20 cellular contexts compared by ENCODE assay signal in the genomic region with DNA sequence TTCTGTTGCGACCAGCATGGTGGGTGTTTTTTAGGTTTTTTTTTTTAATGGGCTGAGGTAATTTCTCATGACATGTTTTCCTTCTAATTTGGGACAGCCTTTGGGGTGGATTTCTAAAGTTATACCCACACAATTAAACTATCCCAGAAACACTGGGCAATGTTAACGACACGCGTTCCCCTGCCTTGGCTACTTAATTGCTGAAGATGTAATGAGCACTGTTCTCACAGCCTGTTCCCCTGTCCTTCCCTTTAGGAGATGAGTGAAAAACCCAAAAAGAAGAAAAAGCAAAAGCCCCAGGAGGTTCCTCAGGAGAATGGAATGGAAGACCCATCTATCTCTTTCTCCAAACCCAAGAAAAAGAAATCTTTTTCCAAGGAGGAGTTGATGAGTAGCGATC. TPM values are rescaled to one million over a fixed set of nuclear protein-coding genes. Genes with fewer than 3 reads are reported as not detected.
DNase-seq lines count a peak whose midpoint lies in the region; ATAC-seq, FAIRE-seq and TF ChIP-seq lines count a peak whose summit lies in the region.
"Had no signal": no experiment of that assay in that cellular context is flagged by ENCODE, and none has a peak within 500 bp of the region (broad histone marks: within the 10 kb centered on the region; RNA-seq: fewer than 3 reads in every experiment).

No MANE protein-coding gene starts in this region.

- H3K9ac ChIP-seq in SK-N-MC (ENCODE audit: insufficient read length): no peak overlapping the region
- H3K9ac ChIP-seq: BLaER1, GM23248 had no signal

- FAIRE-seq in A549 (lab: Jason Lieb, UNC): peak; percentile 73
- FAIRE-seq: GM12878, GM18507 had no signal

- H3K4me2 ChIP-seq in A549: no peak overlapping the region

- peaks cover 81% of the 10 kb centered on the region for H3K36me3 Mint-ChIP-seq in activated CD4-positive, alpha-beta memory T cell treated with anti-CD3 and anti-CD28 coated beads for 36 hours
- H3K36me3 Mint-ChIP-seq in activated CD4-positive, alpha-beta memory T cell treated with anti-CD3 and anti-CD28 coated beads, Interleukin-2, amount 10 ng/mL, durations not matched to agents 7 days and 5 days (ENCODE audit: low read depth): peaks cover 87% of the 10 kb centered on the region
- H3K36me3 Mint-ChIP-seq in memory B cell: peaks cover 58% of the 10 kb centered on the region

- no peak for TF ChIP-seq CTCF in A549 (IDR thresholded peaks at IDR 0.05)

- TF ChIP-seq EP300 in A549 (IDR thresholded peaks at IDR 0.05): no peak

- TF ChIP-seq RAD21 in A549 (conservative IDR thresholded peaks at IDR 0.05 in 1 of 2, IDR thresholded peaks at IDR 0.05 in 1 of 2): no peak

- peaks cover 28% of the 10 kb centered on the region for H3K4me1 ChIP-seq in A549

- peaks cover 81% of the 10 kb centered on the region for H3K36me3 ChIP-seq in SK-N-MC (ENCODE audit: insufficient read depth, low read length)

- ATAC-seq in A549 (no peak), memory B cell (ENCODE audit: low read depth) (no peak)

- DNase-seq in activated CD4-positive, alpha-beta memory T cell treated with anti-CD3 and anti-CD28 coated beads for 36 hours: no peak
- no peak for DNase-seq in activated CD4-positive, alpha-beta memory T cell treated with anti-CD3 and anti-CD28 coated beads, Interleukin-2, amount 10 ng/mL, durations not matched to agents 7 days and 5 days
- DNase-seq in A549 (ENCODE audit: low read depth in 1 of 2, low spot score in 1 of 2) (no peak), SK-N-MC (ENCODE audit: low read depth, low spot score) (no peak), memory B cell (ENCODE audit: low spot score in 2 of 2) (no peak), OCI-M1 (lab: John Stamatoyannopoulos, UW) (no peak), H4 (ENCODE audit: low spot score) (no peak)
- DNase-seq in activated CD4-positive, alpha-beta T cell treated with anti-CD3 and anti-CD28 coated beads for 4 hours: no peak
- DNase-seq: 8988T, GDM1, GM23248, KG1, NCI-H1048, NCI-H146, NCI-H2081 treated with DMSO at 0.1 percent for 48 hours, NCI-H510A treated with DMSO at 0.1 percent for 48 hours had no signal

- POLR2A ChIA-PET in activated CD4-positive, alpha-beta memory T cell treated with anti-CD3 and anti-CD28 coated beads for 36 hours (lab: Charles Lee): no interaction called here
- POLR2A ChIA-PET in activated CD4-positive, alpha-beta memory T cell treated with anti-CD3 and anti-CD28 coated beads, Interleukin-2, amount 10 ng/mL, durations not matched to agents 7 days and 5 days (lab: Charles Lee): interaction anchor here (0.6 to 1.4 kb wide), 2 partner anchors 104 to 134 kb away, joined by 3 read pairs; no protein-coding TSS in a partner anchor
- POLR2A ChIA-PET in A549 (lab: Yijun Ruan, JAX): no interaction called here

- TF ChIP-seq POLR2A in A549 (IDR thresholded peaks at IDR 0.05; ENCODE audit: low read length): no peak

- H3K27me3 Mint-ChIP-seq in activated CD4-positive, alpha-beta memory T cell treated with anti-CD3 and anti-CD28 coated beads for 36 hours: no peaks in the 10 kb centered on the region
- no peaks in the 10 kb centered on the region for H3K27me3 Mint-ChIP-seq in activated CD4-positive, alpha-beta memory T cell treated with anti-CD3 and anti-CD28 coated beads, Interleukin-2, amount 10 ng/mL, durations not matched to agents 7 days and 5 days
- H3K27me3 Mint-ChIP-seq in memory B cell: no peaks in the 10 kb centered on the region

- no peak overlapping the region for H3K4me3 Mint-ChIP-seq in activated CD4-positive, alpha-beta memory T cell treated with anti-CD3 and anti-CD28 coated beads for 36 hours
- H3K4me3 Mint-ChIP-seq in activated CD4-positive, alpha-beta memory T cell treated with anti-CD3 and anti-CD28 coated beads, Interleukin-2, amount 10 ng/mL, durations not matched to agents 7 days and 5 days: no peak overlapping the region
- H3K4me3 Mint-ChIP-seq in memory B cell: no peak overlapping the region

- H3K27ac ChIP-seq in A549 (no peak overlapping the region), SK-N-MC (peak overlapping the region; percentile 51)
- H3K27ac ChIP-seq: BLaER1, GM23248, SJSA1 had no signal

- no peak overlapping the region for H3K4me3 ChIP-seq in A549
- H3K4me3 ChIP-seq in SK-N-MC: no peak overlapping the region
- H3K4me3 ChIP-seq: BLaER1, GM12878, GM23248, SJSA1 had no signal

- intact Hi-C loops in activated CD4-positive, alpha-beta memory T cell treated with anti-CD3 and anti-CD28 coated beads for 36 hours (cut with micrococcal nuclease): no loop called here

- H3K4me1 Mint-ChIP-seq in activated CD4-positive, alpha-beta memory T cell treated with anti-CD3 and anti-CD28 coated beads for 36 hours (ENCODE audit: low read depth): peaks cover 52% of the 10 kb centered on the region
- peaks cover 67% of the 10 kb centered on the region for H3K4me1 Mint-ChIP-seq in activated CD4-positive, alpha-beta memory T cell treated with anti-CD3 and anti-CD28 coated beads, Interleukin-2, amount 10 ng/mL, durations not matched to agents 7 days and 5 days
- H3K4me1 Mint-ChIP-seq in memory B cell: peaks cover 22% of the 10 kb centered on the region

- CTCF ChIA-PET in activated CD4-positive, alpha-beta memory T cell treated with anti-CD3 and anti-CD28 coated beads for 36 hours (lab: Charles Lee): no interaction called here
- CTCF ChIA-PET in activated CD4-positive, alpha-beta memory T cell treated with anti-CD3 and anti-CD28 coated beads, Interleukin-2, amount 10 ng/mL, durations not matched to agents 7 days and 5 days (lab: Charles Lee): no interaction called here
- CTCF ChIA-PET in A549 (lab: Yijun Ruan, JAX): interaction anchor here (3.7 kb wide), 1 partner anchor 11 kb away, joined by 19 read pairs; no protein-coding TSS in a partner anchor

- no peaks in the 10 kb centered on the region for H3K9me3 ChIP-seq in A549
- H3K9me3 ChIP-seq in SK-N-MC (ENCODE audit: low read depth, low read length): no peaks in the 10 kb centered on the region
- H3K9me3 ChIP-seq: BLaER1, SJSA1 had no signal

- H3K9me3 Mint-ChIP-seq in activated CD4-positive, alpha-beta memory T cell treated with anti-CD3 and anti-CD28 coated beads for 36 hours: no peaks in the 10 kb centered on the region
- H3K9me3 Mint-ChIP-seq in activated CD4-positive, alpha-beta memory T cell treated with anti-CD3 and anti-CD28 coated beads, Interleukin-2, amount 10 ng/mL, durations not matched to agents 7 days and 5 days: no peaks in the 10 kb centered on the region
- no peaks in the 10 kb centered on the region for H3K9me3 Mint-ChIP-seq in memory B cell

- H3K27ac Mint-ChIP-seq in activated CD4-positive, alpha-beta memory T cell treated with anti-CD3 and anti-CD28 coated beads for 36 hours: peak overlapping the region; percentile 72
- H3K27ac Mint-ChIP-seq in activated CD4-positive, alpha-beta memory T cell treated with anti-CD3 and anti-CD28 coated beads, Interleukin-2, amount 10 ng/mL, durations not matched to agents 7 days and 5 days: no peak overlapping the region
- peak overlapping the region; percentile 9 for H3K27ac Mint-ChIP-seq in memory B cell

- 94% methylated on average over 5 of the region's 5 CpGs for WGBS in A549 (ENCODE audit: missing lambda C conversion rate)

TF ChIP-seq in A549, 52 proteins besides CTCF, POLR2A, EP300 and RAD21 (continues in another document):
- TF ChIP-seq, protein P1, sequence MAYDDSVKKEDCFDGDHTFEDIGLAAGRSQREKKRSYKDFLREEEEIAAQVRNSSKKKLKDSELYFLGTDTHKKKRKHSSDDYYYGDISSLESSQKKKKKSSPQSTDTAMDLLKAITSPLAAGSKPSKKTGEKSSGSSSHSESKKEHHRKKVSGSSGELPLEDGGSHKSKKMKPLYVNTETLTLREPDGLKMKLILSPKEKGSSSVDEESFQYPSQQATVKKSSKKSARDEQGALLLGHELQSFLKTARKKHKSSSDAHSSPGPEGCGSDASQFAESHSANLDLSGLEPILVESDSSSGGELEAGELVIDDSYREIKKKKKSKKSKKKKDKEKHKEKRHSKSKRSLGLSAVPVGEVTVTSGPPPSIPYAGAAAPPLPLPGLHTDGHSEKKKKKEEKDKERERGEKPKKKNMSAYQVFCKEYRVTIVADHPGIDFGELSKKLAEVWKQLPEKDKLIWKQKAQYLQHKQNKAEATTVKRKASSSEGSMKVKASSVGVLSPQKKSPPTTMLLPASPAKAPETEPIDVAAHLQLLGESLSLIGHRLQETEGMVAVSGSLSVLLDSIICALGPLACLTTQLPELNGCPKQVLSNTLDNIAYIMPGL (CRISPR knock-in tag; IDR thresholded peaks at IDR 0.05; ENCODE audit: borderline replicate concordance): no peak

RNA-seq across cellular contexts. Expression of gene NOP56, which starts 5.2 kb away (rescaled TPM):
- 100 to 1,000 TPM; 402 to 408 TPM for total RNA-seq in activated CD4-positive, alpha-beta memory T cell treated with anti-CD3 and anti-CD28 coated beads for 36 hours
- total RNA-seq in activated CD4-positive, alpha-beta memory T cell treated with anti-CD3 and anti-CD28 coated beads, Interleukin-2, amount 10 ng/mL, durations not matched to agents 7 days and 5 days: 100 to 1,000 TPM; 285 to 302 TPM
- polyA plus RNA-seq in A549 (2011; rRNA removed) (471 and 571 TPM in 2 replicates), A549 (2017; fragmentation: RNase III; extraction: RNeasy Plus Mini Kit Qiagen cat#74134 plus additional on column Dnase treatment) (658 to 761 TPM (median 681 TPM) in 3 replicates)
- polyA plus RNA-seq in A549 (2012; cell fraction: cytosol; rRNA removed): 493 and 522 TPM in 2 replicates
- 926 and 1,083 TPM in 2 replicates for polyA plus RNA-seq in A549 (2012; cell fraction: nucleus; rRNA removed)
- polyA minus RNA-seq in A549 (2011; rRNA and poly(A)+ RNA removed): 526 and 546 TPM in 2 replicates
- total RNA-seq in H4 (2014; rRNA removed; shearing (Covaris generic)): 148 and 152 TPM in 2 replicates

RNA-seq across cellular contexts. Expression of gene IDH3B, which starts 6.3 kb away (rescaled TPM):
- total RNA-seq in activated CD4-positive, alpha-beta memory T cell treated with anti-CD3 and anti-CD28 coated beads for 36 hours: 10 to 100 TPM; 95.6 to 99.1 TPM
- total RNA-seq in activated CD4-positive, alpha-beta memory T cell treated with anti-CD3 and anti-CD28 coated beads, Interleukin-2, amount 10 ng/mL, durations not matched to agents 7 days and 5 days: 10 to 100 TPM; 78.8 to 82.2 TPM
- polyA plus RNA-seq in A549 (2011; rRNA removed) (188 and 200 TPM in 2 replicates), A549 (2017; fragmentation: RNase III; extraction: RNeasy Plus Mini Kit Qiagen cat#74134 plus additional on column Dnase treatment) (141 to 154 TPM (median 149 TPM) in 3 replicates)
- polyA plus RNA-seq in A549 (2012; cell fraction: cytosol; rRNA removed): 252 and 259 TPM in 2 replicates
- polyA plus RNA-seq in A549 (2012; cell fraction: nucleus; rRNA removed): 494 and 609 TPM in 2 replicates
- polyA minus RNA-seq in A549 (2011; rRNA and poly(A)+ RNA removed): 164 and 170 TPM in 2 replicates
- total RNA-seq in H4 (2014; rRNA removed; shearing (Covaris generic)): 117 and 138 TPM in 2 replicates

RNA-seq across cellular contexts. Expression of gene EBF4, which starts 34.9 kb away (rescaled TPM):
- 1 to 10 TPM; 5.9 to 6.6 TPM for total RNA-seq in activated CD4-positive, alpha-beta memory T cell treated with anti-CD3 and anti-CD28 coated beads for 36 hours
- 1 to 10 TPM; 2.7 to 2.9 TPM for total RNA-seq in activated CD4-positive, alpha-beta memory T cell treated with anti-CD3 and anti-CD28 coated beads, Interleukin-2, amount 10 ng/mL, durations not matched to agents 7 days and 5 days
- polyA plus RNA-seq in A549 (2011; rRNA removed): 2.2 and 2.9 TPM in 2 replicates
- polyA plus RNA-seq in A549 (2012; cell fraction: cytosol; rRNA removed): 1.1 and 1.8 TPM in 2 replicates
- polyA plus RNA-seq in A549 (2012; cell fraction: nucleus; rRNA removed): 7.8 and 8.6 TPM in 2 replicates
- 1.5 to 3.2 TPM (median 2.8 TPM) in 3 replicates for polyA plus RNA-seq in A549 (2017; fragmentation: RNase III; extraction: RNeasy Plus Mini Kit Qiagen cat#74134 plus additional on column Dnase treatment)
- 2.6 and 4.5 TPM in 2 replicates for polyA minus RNA-seq in A549 (2011; rRNA and poly(A)+ RNA removed)
- total RNA-seq in H4 (2014; rRNA removed; shearing (Covaris generic)): 4.1 and 4.8 TPM in 2 replicates
- total RNA-seq: GM23248 had no signal
- polyA plus RNA-seq: GM12878 had no signal
